Comparison of ENCODE assay signal across 20 cellular contexts in the genomic region with DNA sequence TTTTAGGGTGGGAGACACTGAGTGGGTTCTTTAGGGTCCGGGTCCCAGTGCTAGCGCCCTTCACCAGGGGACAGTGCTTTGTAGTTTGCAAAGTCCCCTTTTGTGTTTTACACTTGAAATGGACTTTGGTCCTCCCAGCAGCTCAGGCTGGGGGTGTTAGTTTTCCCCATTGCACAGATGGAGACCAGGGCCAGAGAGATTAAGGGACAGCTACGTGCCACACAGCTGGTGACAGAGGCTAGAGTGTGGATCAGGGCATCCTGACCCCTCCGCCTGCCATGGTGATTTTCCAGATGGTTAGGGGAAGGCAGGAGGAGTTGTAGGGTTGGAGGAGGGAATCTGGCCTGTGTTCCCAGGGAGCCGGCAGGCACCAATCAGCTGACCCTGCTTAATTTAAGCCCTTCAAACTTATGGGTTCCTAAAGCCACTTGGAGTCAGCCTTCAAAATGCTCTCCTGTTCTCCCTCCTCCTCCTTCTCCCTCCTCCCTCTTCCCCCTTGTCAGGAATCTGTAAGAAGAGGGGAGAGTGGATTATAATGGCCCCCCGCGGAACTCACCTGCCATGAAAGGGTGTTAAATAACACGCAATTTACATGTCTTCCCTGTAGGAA. TPM values are rescaled to one million over a fixed set of nuclear protein-coding genes. Genes with fewer than 3 reads are reported as not detected.
A peak's percentile ranks its signal among the peaks of the same experiment; 100 is the strongest.
DNase-seq lines count a peak whose midpoint lies in the region; ATAC-seq, FAIRE-seq and TF ChIP-seq lines count a peak whose summit lies in the region.
"Had no signal": no experiment of that assay in that cellular context is flagged by ENCODE, and none has a peak within 500 bp of the region (broad histone marks: within the 10 kb centered on the region; RNA-seq: fewer than 3 reads in every experiment).

No MANE protein-coding gene starts in this region.

- intact Hi-C loops in right lobe of liver (cut with DNase I): loop anchor here (5.0 kb wide), 4 partner anchors 88 to 438 kb away; no protein-coding TSS in a partner anchor

- TF ChIP-seq POLR2A in right lobe of liver (IDR thresholded peaks at IDR 0.05): peak; percentile 26
- no peak for TF ChIP-seq POLR2A in H54 (IDR thresholded peaks at IDR 0.05; ENCODE audit: low read depth, low read length)

- peak; percentile 4 to 51 (median 44) for ATAC-seq in right lobe of liver
- ATAC-seq in HG03095 (IDR thresholded peaks at IDR 0.05; ENCODE audit: unreplicated experiment): no peak
- no peak for ATAC-seq in GM18867 (IDR thresholded peaks at IDR 0.05; ENCODE audit: unreplicated experiment)

- H3K27me3 ChIP-seq in H7 (ENCODE audit: control insufficient read depth, insufficient read depth, low read length) (no peaks in the 10 kb centered on the region; the same call in 1 of the 2 replicates), right lobe of liver (no peaks in the 10 kb centered on the region)

- no peak for FAIRE-seq in H54 (lab: Jason Lieb, UNC)
- FAIRE-seq: GM19239 had no signal

- peaks cover 0 to 15% (median 9%) of the 10 kb centered on the region in 5 experiments for H3K9me3 Mint-ChIP-seq in brain

- H3K4me3 ChIP-seq in H7 (ENCODE audit: insufficient read depth, low read depth, low read length) (no peak overlapping the region), right lobe of liver (no peak overlapping the region)
- H3K4me3 ChIP-seq: MG63 had no signal

- H3K27ac Mint-ChIP-seq in brain: peak overlapping the region in 3 of 5 experiments; percentile 10 to 71 (median 41)

- TF ChIP-seq CTCF in brain (conservative IDR thresholded peaks at IDR 0.05): no peak
- TF ChIP-seq CTCF in right lobe of liver (IDR thresholded peaks at IDR 0.05): no peak

- DNase-seq in H7: peak; percentile 52
- peak; percentile 98 to 99 for DNase-seq in NCI-H524 (lab: John Stamatoyannopoulos, UW)
- DNase-seq in right lobe of liver: peak in 1 of 3 donors; percentile 61
- no peak for DNase-seq in H54 (ENCODE audit: insufficient read length, low spot score)
- DNase-seq: C1 segment of cervical spinal cord, EL, IMR-90, Karpas-422, MG63, NCI-H1092, NCI-H1694, NCI-H2171, NCI-H774 had no signal

- peaks cover 10% of the 10 kb centered on the region for H3K27me3 Mint-ChIP-seq in brain

- H3K9me3 ChIP-seq in right lobe of liver: no peaks in the 10 kb centered on the region
- H3K9me3 ChIP-seq: MG63 had no signal

- no peak overlapping the region for H3K4me3 Mint-ChIP-seq in brain

- H3K4me1 ChIP-seq in right lobe of liver: peaks cover 0 to 41% (median 19%) of the 10 kb centered on the region in 4 donors

- H3K36me3 Mint-ChIP-seq in brain: no peaks in the 10 kb centered on the region

- peaks cover 42% of the 10 kb centered on the region for H3K4me1 Mint-ChIP-seq in brain

- H3K36me3 ChIP-seq in H7 (replicated peaks; ENCODE audit: control insufficient read depth, insufficient read depth, low read length): no peaks in the 10 kb centered on the region
- no peaks in the 10 kb centered on the region for H3K36me3 ChIP-seq in right lobe of liver
- H3K36me3 ChIP-seq: MG63 had no signal

- WGBS in right lobe of liver (ENCODE audit: insufficient coverage, low coverage, low lambda C conversion rate, missing lambda C conversion rate): 61% methylated on average over 6 of the region's 8 CpGs

- H3K27ac ChIP-seq in right lobe of liver: peak overlapping the region; percentile 22 to 79 (median 40)

RNA-seq across cellular contexts. Expression of a gene that starts 22.5 kb away (rescaled TPM):
- total RNA-seq in H7 (2014; rRNA removed; shearing (Covaris generic)): 0.15 and 1.2 TPM in 2 replicates
- 12.8 TPM for polyA plus RNA-seq in brain (ENCODE audit: insufficient read depth, low read depth, low replicate concordance)
- total RNA-seq in right lobe of liver: 10 to 100 TPM in 4 of 6 experiments, 1 to 10 TPM in 2; 2.4 to 13.8 (median 11.3) TPM
- total RNA-seq: A673, H4, HT-29, IMR-90 had no signal
- polyA plus RNA-seq: IMR-90 had no signal

RNA-seq across cellular contexts. Expression of a gene that starts 46.2 kb away (rescaled TPM):
- 0.45 and 0.89 TPM in 2 replicates for total RNA-seq in H7 (2014; rRNA removed; shearing (Covaris generic))
- 0.29 TPM for polyA plus RNA-seq in brain (ENCODE audit: insufficient read depth, low read depth, low replicate concordance)
- 10 to 100 TPM in 1 of 6 experiments, 1 to 10 TPM in 4, under 1 TPM in 1; 0.73 to 11.7 (median 2.7) TPM for total RNA-seq in right lobe of liver
- total RNA-seq: IMR-90 had no signal
- polyA plus RNA-seq: IMR-90 had no signal

Comparison
In these comparisons a context has a peak if more than half of its experiments do, and no peak if none do; other contexts are left out.
1. ATAC-seq: peak in right lobe of liver (4 of 4); none in HG03095 (single experiment) and GM18867 (single experiment).